ENCODE assay signal across 7 cellular contexts in the genomic region with DNA sequence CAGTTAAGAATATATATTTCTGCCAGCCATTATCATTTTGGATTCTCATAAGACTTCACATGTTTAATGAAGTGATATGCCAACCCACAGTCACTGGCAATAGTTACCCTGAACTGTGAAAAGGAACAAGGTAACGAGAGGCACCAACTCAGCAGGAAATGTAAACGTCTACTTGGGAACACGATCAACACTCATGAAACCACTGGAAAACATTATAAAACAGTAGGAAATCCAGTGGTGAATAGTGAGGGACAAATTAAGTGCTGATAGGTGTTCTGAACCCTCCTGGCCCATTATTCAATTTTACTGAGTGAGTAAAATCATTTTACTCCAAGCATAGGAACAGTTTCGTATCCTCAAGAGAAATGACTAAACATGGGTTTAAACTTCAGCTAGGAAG. TPM values are rescaled to one million over a fixed set of nuclear protein-coding genes. Genes with fewer than 3 reads are reported as not detected.
"Had no signal": no experiment of that assay in that cellular context is flagged by ENCODE, and none has a peak within 500 bp of the region (broad histone marks: within the 10 kb centered on the region; RNA-seq: fewer than 3 reads in every experiment).

No MANE protein-coding gene starts in this region.

- FAIRE-seq: GM12878, GM12891, GM12892, GM18507, GM19239 had no signal

- DNase-seq: GDM1, GF-D8 had no signal

- H3K4me3 ChIP-seq: GM12878 had no signal

- ATAC-seq: GM12878 had no signal

RNA-seq across cellular contexts. Expression of gene CCDC68, which starts 17.1 kb away (rescaled TPM):
- total RNA-seq: GM12878 had no signal
